In genomic region chr12:6089041-6089823, GRCh38 we compare ENCODE assay signal across 9 cellular contexts. TPM values are rescaled to one million over a fixed set of nuclear protein-coding genes. Genes with fewer than 3 reads are reported as not detected.
DNase-seq lines count a peak whose midpoint lies in the region; ATAC-seq and TF ChIP-seq lines count a peak whose summit lies in the region.
"Had no signal": no experiment of that assay in that cellular context is flagged by ENCODE, and none has a peak within 500 bp of the region (broad histone marks: within the 10 kb centered on the region; RNA-seq: fewer than 3 reads in every experiment).

No MANE protein-coding gene starts in this region.

- H4K20me1 ChIP-seq in PC-3 (ENCODE audit: low read length) = no peaks in the 10 kb centered on the region

- H3K27ac ChIP-seq in PC-3 (ENCODE audit: low read length) (peak overlapping the region; percentile 51), iPS-20b (ENCODE audit: low read length) (peak overlapping the region; percentile 40), suprapubic skin (no peak overlapping the region), tibial nerve (peak overlapping the region in 1 of 4 donors; percentile 27)
- H3K27ac ChIP-seq: WERI-Rb-1 had no signal

- H3K4me2 ChIP-seq in PC-3 (ENCODE audit: low read length) = peak overlapping the region; percentile 56

- POLR2A ChIA-PET in activated CD8-positive, alpha-beta T cell treated with anti-CD3 and anti-CD28 coated beads for 36 hours (lab: Charles Lee) = no interaction called here
- POLR2A ChIA-PET in activated CD8-positive, alpha-beta T cell treated with anti-CD3 and anti-CD28 coated beads, Interleukin-2, amount 10 ng/mL, durations not matched to agents 7 days and 5 days (lab: Charles Lee) = no interaction called here
- POLR2A ChIA-PET in PC-3 (lab: Charles Lee; ENCODE audit: unreplicated experiment) = interaction anchor here (0.5 kb wide), 1 partner anchor 184 kb away, joined by 5 read pairs; no protein-coding TSS in a partner anchor

- intact Hi-C loops in activated CD8-positive, alpha-beta T cell treated with anti-CD3 and anti-CD28 coated beads for 36 hours (cut with micrococcal nuclease) = no loop called here
- intact Hi-C loops in PC-3 (cut with micrococcal nuclease) = no loop called here

- H3K9ac ChIP-seq in PC-3 (ENCODE audit: low read length) = no peak overlapping the region
- H3K9ac ChIP-seq in iPS-20b (ENCODE audit: low read depth, low read length) = no peak overlapping the region

- H3K79me2 ChIP-seq in PC-3 (ENCODE audit: low read length) = no peaks in the 10 kb centered on the region

- no peaks in the 10 kb centered on the region for H3K27me3 ChIP-seq in PC-3 (ENCODE audit: low read length)
- H3K27me3 ChIP-seq in iPS-20b (ENCODE audit: insufficient read depth, low read length) = no peaks in the 10 kb centered on the region; the same call in 1 of the 2 replicates
- H3K27me3 ChIP-seq in suprapubic skin = no peaks in the 10 kb centered on the region
- H3K27me3 ChIP-seq in tibial nerve = no peaks in the 10 kb centered on the region

- ATAC-seq in activated CD8-positive, alpha-beta T cell treated with anti-CD3 and anti-CD28 coated beads for 36 hours = peak; percentile 30
- ATAC-seq in activated CD8-positive, alpha-beta T cell treated with anti-CD3 and anti-CD28 coated beads, Interleukin-2, amount 10 ng/mL, durations not matched to agents 7 days and 5 days = no peak
- ATAC-seq in PC-3 (peak; percentile 25), GM18870 (IDR thresholded peaks at IDR 0.05; ENCODE audit: unreplicated experiment) (no peak)

- H3K4me1 ChIP-seq in PC-3 (ENCODE audit: insufficient read depth, low read length) = peaks cover 50% of the 10 kb centered on the region
- peaks cover 20% of the 10 kb centered on the region for H3K4me1 ChIP-seq in iPS-20b (ENCODE audit: insufficient read depth, low read length)
- H3K4me1 ChIP-seq in suprapubic skin = peaks cover 43% of the 10 kb centered on the region
- peaks cover 0 to 39% (median 8%) of the 10 kb centered on the region in 4 donors for H3K4me1 ChIP-seq in tibial nerve

- no peak overlapping the region for H3K4me3 Mint-ChIP-seq in activated CD8-positive, alpha-beta T cell treated with anti-CD3 and anti-CD28 coated beads for 36 hours
- no peak overlapping the region for H3K4me3 Mint-ChIP-seq in activated CD8-positive, alpha-beta T cell treated with anti-CD3 and anti-CD28 coated beads, Interleukin-2, amount 10 ng/mL, durations not matched to agents 7 days and 5 days

- TF ChIP-seq EP300 in suprapubic skin (IDR thresholded peaks at IDR 0.05) (no peak), tibial nerve (IDR thresholded peaks at IDR 0.05) (no peak)

- H3K27me3 Mint-ChIP-seq in activated CD8-positive, alpha-beta T cell treated with anti-CD3 and anti-CD28 coated beads for 36 hours = peaks cover 2% of the 10 kb centered on the region
- H3K27me3 Mint-ChIP-seq in activated CD8-positive, alpha-beta T cell treated with anti-CD3 and anti-CD28 coated beads, Interleukin-2, amount 10 ng/mL, durations not matched to agents 7 days and 5 days (ENCODE audit: low read depth) = peaks cover 6% of the 10 kb centered on the region

- 45% methylated on average over 13 of the region's 15 CpGs for WGBS in suprapubic skin
- WGBS in tibial nerve, 2 donors = 32 to 42% methylated on average over 15 of the region's 15 CpGs

- no peak for DNase-seq in activated CD8-positive, alpha-beta T cell treated with anti-CD3 and anti-CD28 coated beads for 36 hours
- DNase-seq in activated CD8-positive, alpha-beta T cell treated with anti-CD3 and anti-CD28 coated beads, Interleukin-2, amount 10 ng/mL, durations not matched to agents 7 days and 5 days = no peak
- DNase-seq in PC-3 (peak; percentile 84), suprapubic skin (ENCODE audit: low spot score in 2 of 2) (peak; percentile 37 to 39), cortex of kidney (lab: John Stamatoyannopoulos, UW) (no peak), tibial nerve (ENCODE audit: low spot score in 2 of 2) (no peak)
- DNase-seq: WERI-Rb-1 had no signal

- no peaks in the 10 kb centered on the region for H3K9me3 Mint-ChIP-seq in activated CD8-positive, alpha-beta T cell treated with anti-CD3 and anti-CD28 coated beads for 36 hours
- H3K9me3 Mint-ChIP-seq in activated CD8-positive, alpha-beta T cell treated with anti-CD3 and anti-CD28 coated beads, Interleukin-2, amount 10 ng/mL, durations not matched to agents 7 days and 5 days (ENCODE audit: insufficient read depth) = no peaks in the 10 kb centered on the region

- H3K36me3 ChIP-seq in PC-3 (ENCODE audit: low read depth, low read length) = no peaks in the 10 kb centered on the region
- no peaks in the 10 kb centered on the region for H3K36me3 ChIP-seq in iPS-20b (ENCODE audit: insufficient read depth, low read depth, low read length)
- H3K36me3 ChIP-seq in suprapubic skin = no peaks in the 10 kb centered on the region
- H3K36me3 ChIP-seq in tibial nerve = no peaks in the 10 kb centered on the region
- H3K36me3 ChIP-seq: WERI-Rb-1 had no signal

- H3K9me2 ChIP-seq in PC-3 (replicated peaks; ENCODE audit: low read length) = no peaks in the 10 kb centered on the region

- H3K9me3 ChIP-seq in PC-3 (ENCODE audit: low read length) (no peaks in the 10 kb centered on the region), iPS-20b (ENCODE audit: insufficient read depth, low read depth, low read length) (no peaks in the 10 kb centered on the region), suprapubic skin (no peaks in the 10 kb centered on the region), tibial nerve (no peaks in the 10 kb centered on the region)

- CTCF ChIA-PET in activated CD8-positive, alpha-beta T cell treated with anti-CD3 and anti-CD28 coated beads for 36 hours (lab: Charles Lee) = no interaction called here
- CTCF ChIA-PET in activated CD8-positive, alpha-beta T cell treated with anti-CD3 and anti-CD28 coated beads, Interleukin-2, amount 10 ng/mL, durations not matched to agents 7 days and 5 days (lab: Charles Lee) = interaction anchor here (1.2 kb wide), 2 partner anchors 52 to 78 kb away, joined by 3 read pairs; no protein-coding TSS in a partner anchor
- CTCF ChIA-PET in PC-3 (lab: Charles Lee) = interaction anchor here (0.6 kb wide), 1 partner anchor 111 kb away, joined by 3 read pairs; no protein-coding TSS in a partner anchor

- no peaks in the 10 kb centered on the region for H3F3A ChIP-seq in PC-3 (ENCODE audit: low read length, unreplicated experiment)

- TF ChIP-seq POLR2A in suprapubic skin (IDR thresholded peaks at IDR 0.05) (no peak), tibial nerve (IDR thresholded peaks at IDR 0.05) (no peak)

- no TSS peak for BruUV-seq in PC-3 (replicated peaks; lab: Mats Ljungman, UMichigan)

- no peak for TF ChIP-seq CTCF in activated CD8-positive, alpha-beta T cell treated with anti-CD3 and anti-CD28 coated beads for 36 hours (IDR thresholded peaks at IDR 0.05)
- TF ChIP-seq CTCF in PC-3 (conservative IDR thresholded peaks at IDR 0.05; ENCODE audit: low read depth, low read length) (no peak), suprapubic skin (IDR thresholded peaks at IDR 0.05) (no peak), tibial nerve (IDR thresholded peaks at IDR 0.05) (no peak)

- H3K36me3 Mint-ChIP-seq in activated CD8-positive, alpha-beta T cell treated with anti-CD3 and anti-CD28 coated beads for 36 hours (ENCODE audit: low read depth) = no peaks in the 10 kb centered on the region
- no peaks in the 10 kb centered on the region for H3K36me3 Mint-ChIP-seq in activated CD8-positive, alpha-beta T cell treated with anti-CD3 and anti-CD28 coated beads, Interleukin-2, amount 10 ng/mL, durations not matched to agents 7 days and 5 days (ENCODE audit: low read depth)

- H3K4me3 ChIP-seq in PC-3 (ENCODE audit: low read length) (no peak overlapping the region), iPS-20b (ENCODE audit: low read length) (no peak overlapping the region), suprapubic skin (no peak overlapping the region), tibial nerve (no peak overlapping the region)

- peaks cover 3% of the 10 kb centered on the region for H3K4me1 Mint-ChIP-seq in activated CD8-positive, alpha-beta T cell treated with anti-CD3 and anti-CD28 coated beads for 36 hours (ENCODE audit: low read depth)
- H3K4me1 Mint-ChIP-seq in activated CD8-positive, alpha-beta T cell treated with anti-CD3 and anti-CD28 coated beads, Interleukin-2, amount 10 ng/mL, durations not matched to agents 7 days and 5 days (ENCODE audit: low read depth) = peaks cover 3% of the 10 kb centered on the region

- H2AFZ ChIP-seq in PC-3 (ENCODE audit: low read length) = peak overlapping the region; percentile 52

- no peak overlapping the region for H3K27ac Mint-ChIP-seq in activated CD8-positive, alpha-beta T cell treated with anti-CD3 and anti-CD28 coated beads for 36 hours
- H3K27ac Mint-ChIP-seq in activated CD8-positive, alpha-beta T cell treated with anti-CD3 and anti-CD28 coated beads, Interleukin-2, amount 10 ng/mL, durations not matched to agents 7 days and 5 days = no peak overlapping the region

RNA-seq across cellular contexts. Expression of gene VWF, which starts 35.2 kb away (rescaled TPM):
- under 1 TPM; 0.11 to 0.13 TPM for total RNA-seq in activated CD8-positive, alpha-beta T cell treated with anti-CD3 and anti-CD28 coated beads for 36 hours
- not detected for total RNA-seq in activated CD8-positive, alpha-beta T cell treated with anti-CD3 and anti-CD28 coated beads, Interleukin-2, amount 10 ng/mL, durations not matched to agents 7 days and 5 days
- total RNA-seq in PC-3 (2014; rRNA removed) (not detected in 2 replicates), suprapubic skin (10 to 100 TPM; 35.5 to 91.7 (median 61.7) TPM), tibial nerve (100 to 1,000 TPM in 3 of 4 donors, 10 to 100 TPM in 1; 82.7 to 311 (median 214) TPM)

Comparison
In these comparisons a context has a peak if more than half of its experiments do, and no peak if none do; other contexts are left out.
1. ATAC-seq: peak in activated CD8-positive, alpha-beta T cell treated with anti-CD3 and anti-CD28 coated beads for 36 hours (single experiment) and PC-3 (single experiment); none in activated CD8-positive, alpha-beta T cell treated with anti-CD3 and anti-CD28 coated beads, Interleukin-2, amount 10 ng/mL, durations not matched to agents 7 days and 5 days (single experiment) and GM18870 (single experiment).
2. DNase-seq: peak in PC-3 (single experiment) and suprapubic skin (2 of 2); none in activated CD8-positive, alpha-beta T cell treated with anti-CD3 and anti-CD28 coated beads for 36 hours (single experiment), activated CD8-positive, alpha-beta T cell treated with anti-CD3 and anti-CD28 coated beads, Interleukin-2, amount 10 ng/mL, durations not matched to agents 7 days and 5 days (single experiment), cortex of kidney (single experiment) and tibial nerve (0 of 2).
3. RNA of gene VWF, which starts 35.2 kb away (total RNA-seq): 82.7 to 311 TPM in tibial nerve and 35.5 to 91.7 TPM in suprapubic skin; 0.11 to 0.13 TPM in activated CD8-positive, alpha-beta T cell treated with anti-CD3 and anti-CD28 coated beads for 36 hours, not detected in activated CD8-positive, alpha-beta T cell treated with anti-CD3 and anti-CD28 coated beads, Interleukin-2, amount 10 ng/mL, durations not matched to agents 7 days and 5 days and not detected in PC-3; every median in the first group is over 10 times any median in the second.